8 cellular contexts compared by ENCODE assay signal in genomic region chr22:20859615-20860014, GRCh38. TPM values are rescaled to one million over a fixed set of nuclear protein-coding genes. Genes with fewer than 3 reads are reported as not detected.
DNase-seq lines count a peak whose midpoint lies in the region; ATAC-seq, FAIRE-seq and TF ChIP-seq lines count a peak whose summit lies in the region.

No MANE protein-coding gene starts in this region.

- peak overlapping the region; percentile 86 for H3K27ac ChIP-seq in BLaER1
- peak overlapping the region; percentile 75 for H3K27ac ChIP-seq in KOPT-K1 (ENCODE audit: low read depth, low read length, poor library complexity, severe bottlenecking)
- no peak overlapping the region for H3K27ac ChIP-seq in duodenal mucosa (ENCODE audit: low read depth, low read length)
- H3K27ac ChIP-seq in neural cell (ENCODE audit: low read length), result peak overlapping the region; percentile 62

- H3K27me3 ChIP-seq in BLaER1 (no peaks in the 10 kb centered on the region), duodenal mucosa (ENCODE audit: control insufficient read depth in 1 of 2, insufficient read depth in 2 of 2, low read length in 2 of 2) (no peaks in the 10 kb centered on the region), neural cell (ENCODE audit: insufficient read depth, low read depth, low read length) (no peaks in the 10 kb centered on the region)

- no peak for TF ChIP-seq EP300 in neural cell (conservative IDR thresholded peaks at IDR 0.05; ENCODE audit: poor library complexity, severe bottlenecking)

- peaks cover 5% of the 10 kb centered on the region for H3F3A ChIP-seq in neural cell (ENCODE audit: insufficient read depth, low read length, poor library complexity, severe bottlenecking)

- H3K9me3 ChIP-seq in BLaER1 (no peaks in the 10 kb centered on the region), KOPT-K1 (ENCODE audit: insufficient read depth, low read length, poor library complexity, severe bottlenecking) (no peaks in the 10 kb centered on the region), duodenal mucosa (ENCODE audit: control insufficient read depth in 1 of 2, low read length in 2 of 2) (no peaks in the 10 kb centered on the region), neural cell (ENCODE audit: low read length) (no peaks in the 10 kb centered on the region)

- no peak for TF ChIP-seq RAD21 in neural cell (conservative IDR thresholded peaks at IDR 0.05)

- H4K20me1 ChIP-seq in BLaER1 (peaks cover 52% of the 10 kb centered on the region), neural cell (ENCODE audit: insufficient read depth) (no peaks in the 10 kb centered on the region)

- no peak for TF ChIP-seq CTCF in neural cell (IDR thresholded peaks at IDR 0.05; ENCODE audit: poor library complexity, severe bottlenecking)

- peaks cover 31% of the 10 kb centered on the region for H3K79me2 ChIP-seq in neural cell (replicated peaks; ENCODE audit: insufficient read depth, low read length)

- H3K9ac ChIP-seq in BLaER1, result peak overlapping the region; percentile 86
- peak overlapping the region; percentile 83 to 88 for H3K9ac ChIP-seq in duodenal mucosa (ENCODE audit: low read depth in 1 of 2, low read length in 2 of 2)
- H3K9ac ChIP-seq in neural cell (ENCODE audit: low read length), result peak overlapping the region; percentile 73

- H3K9me2 ChIP-seq in neural cell (ENCODE audit: insufficient read depth, low read length), result no peaks in the 10 kb centered on the region

- H3K4me2 ChIP-seq in BLaER1, result peak overlapping the region; percentile 78
- H3K4me2 ChIP-seq in neural cell (ENCODE audit: low read length), result peak overlapping the region; percentile 36

- peaks cover 38% of the 10 kb centered on the region for H3K36me3 ChIP-seq in BLaER1
- H3K36me3 ChIP-seq in KOPT-K1 (ENCODE audit: insufficient read depth, low read length), result peaks cover 18% of the 10 kb centered on the region; the same call in 1 of the 2 replicates
- peaks cover 0 to 12% of the 10 kb centered on the region in 2 donors for H3K36me3 ChIP-seq in duodenal mucosa (ENCODE audit: control insufficient read depth in 1 of 2, insufficient read depth in 2 of 2, low read length in 2 of 2)
- no peaks in the 10 kb centered on the region for H3K36me3 ChIP-seq in neural cell (ENCODE audit: insufficient read depth, low read length)

- H3K4me3 ChIP-seq in BLaER1 (peak overlapping the region; percentile 93), duodenal mucosa (ENCODE audit: low read depth in 1 of 2, low read length in 2 of 2) (peak overlapping the region; percentile 79 to 89), neural cell (ENCODE audit: low read length) (peak overlapping the region; percentile 83)

- no peak for FAIRE-seq in GM19239 (lab: Jason Lieb, UNC)

- DNase-seq in NCI-H2171 treated with DMSO at 0.1 percent for 48 hours (lab: John Stamatoyannopoulos, UW) (no peak), NCI-H2081 treated with DMSO at 0.1 percent for 48 hours (lab: John Stamatoyannopoulos, UW) (no peak), GM19239 (ENCODE audit: insufficient read length, low spot score) (no peak)

- ATAC-seq in GM19324 (IDR thresholded peaks at IDR 0.05; ENCODE audit: low FRiP score, unreplicated experiment), result no peak

- H3K4me1 ChIP-seq in BLaER1 (peaks cover 36% of the 10 kb centered on the region), duodenal mucosa (ENCODE audit: control insufficient read depth in 1 of 2, insufficient read depth in 2 of 2, low read length in 2 of 2) (peaks cover 24% of the 10 kb centered on the region in 2 donors)

- peak overlapping the region; percentile 100 for H2AFZ ChIP-seq in neural cell (ENCODE audit: low read depth, low read length)

TF ChIP-seq in neural cell, 6 proteins besides CTCF, POLR2A, EP300 and RAD21:
- TF ChIP-seq MXI1 (conservative IDR thresholded peaks at IDR 0.05; ENCODE audit: poor library complexity, severe bottlenecking), result no peak
- no peak for TF ChIP-seq SMC3 (conservative IDR thresholded peaks at IDR 0.05; ENCODE audit: poor library complexity)
- TF ChIP-seq, protein P1, sequence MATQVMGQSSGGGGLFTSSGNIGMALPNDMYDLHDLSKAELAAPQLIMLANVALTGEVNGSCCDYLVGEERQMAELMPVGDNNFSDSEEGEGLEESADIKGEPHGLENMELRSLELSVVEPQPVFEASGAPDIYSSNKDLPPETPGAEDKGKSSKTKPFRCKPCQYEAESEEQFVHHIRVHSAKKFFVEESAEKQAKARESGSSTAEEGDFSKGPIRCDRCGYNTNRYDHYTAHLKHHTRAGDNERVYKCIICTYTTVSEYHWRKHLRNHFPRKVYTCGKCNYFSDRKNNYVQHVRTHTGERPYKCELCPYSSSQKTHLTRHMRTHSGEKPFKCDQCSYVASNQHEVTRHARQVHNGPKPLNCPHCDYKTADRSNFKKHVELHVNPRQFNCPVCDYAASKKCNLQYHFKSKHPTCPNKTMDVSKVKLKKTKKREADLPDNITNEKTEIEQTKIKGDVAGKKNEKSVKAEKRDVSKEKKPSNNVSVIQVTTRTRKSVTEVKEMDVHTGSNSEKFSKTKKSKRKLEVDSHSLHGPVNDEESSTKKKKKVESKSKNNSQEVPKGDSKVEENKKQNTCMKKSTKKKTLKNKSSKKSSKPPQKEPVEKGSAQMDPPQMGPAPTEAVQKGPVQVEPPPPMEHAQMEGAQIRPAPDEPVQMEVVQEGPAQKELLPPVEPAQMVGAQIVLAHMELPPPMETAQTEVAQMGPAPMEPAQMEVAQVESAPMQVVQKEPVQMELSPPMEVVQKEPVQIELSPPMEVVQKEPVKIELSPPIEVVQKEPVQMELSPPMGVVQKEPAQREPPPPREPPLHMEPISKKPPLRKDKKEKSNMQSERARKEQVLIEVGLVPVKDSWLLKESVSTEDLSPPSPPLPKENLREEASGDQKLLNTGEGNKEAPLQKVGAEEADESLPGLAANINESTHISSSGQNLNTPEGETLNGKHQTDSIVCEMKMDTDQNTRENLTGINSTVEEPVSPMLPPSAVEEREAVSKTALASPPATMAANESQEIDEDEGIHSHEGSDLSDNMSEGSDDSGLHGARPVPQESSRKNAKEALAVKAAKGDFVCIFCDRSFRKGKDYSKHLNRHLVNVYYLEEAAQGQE (IDR thresholded peaks at IDR 0.05; ENCODE audit: borderline replicate concordance), result no peak
- no peak for TF ChIP-seq EZH2 (IDR thresholded peaks at IDR 0.05; ENCODE audit: borderline replicate concordance, insufficient read depth, low read length, poor library complexity, severe bottlenecking)
- no peak for TF ChIP-seq TAF1 (IDR thresholded peaks at IDR 0.05; ENCODE audit: low read depth)
- TF ChIP-seq POLR2AphosphoS5 (IDR thresholded peaks at IDR 0.05), result no peak

RNA-seq across cellular contexts. Expression of gene SNAP29, which starts 0.8 kb away (rescaled TPM):
- polyA plus RNA-seq in neural cell, result 6.7 and 7.0 TPM in 2 replicates
- polyA minus RNA-seq in neural cell, result 5.4 and 8.1 TPM in 2 replicates

RNA-seq across cellular contexts. Expression of gene PI4KA, which starts 1.0 kb away (rescaled TPM):
- 42.2 and 48.0 TPM in 2 replicates for polyA plus RNA-seq in neural cell
- 67.2 and 83.7 TPM in 2 replicates for polyA minus RNA-seq in neural cell

RNA-seq across cellular contexts. Expression of gene CRKL, which starts 57.6 kb away (rescaled TPM):
- 46.8 and 50.2 TPM in 2 replicates for polyA plus RNA-seq in neural cell
- 91.9 and 102 TPM in 2 replicates for polyA minus RNA-seq in neural cell
